In the genomic region with DNA sequence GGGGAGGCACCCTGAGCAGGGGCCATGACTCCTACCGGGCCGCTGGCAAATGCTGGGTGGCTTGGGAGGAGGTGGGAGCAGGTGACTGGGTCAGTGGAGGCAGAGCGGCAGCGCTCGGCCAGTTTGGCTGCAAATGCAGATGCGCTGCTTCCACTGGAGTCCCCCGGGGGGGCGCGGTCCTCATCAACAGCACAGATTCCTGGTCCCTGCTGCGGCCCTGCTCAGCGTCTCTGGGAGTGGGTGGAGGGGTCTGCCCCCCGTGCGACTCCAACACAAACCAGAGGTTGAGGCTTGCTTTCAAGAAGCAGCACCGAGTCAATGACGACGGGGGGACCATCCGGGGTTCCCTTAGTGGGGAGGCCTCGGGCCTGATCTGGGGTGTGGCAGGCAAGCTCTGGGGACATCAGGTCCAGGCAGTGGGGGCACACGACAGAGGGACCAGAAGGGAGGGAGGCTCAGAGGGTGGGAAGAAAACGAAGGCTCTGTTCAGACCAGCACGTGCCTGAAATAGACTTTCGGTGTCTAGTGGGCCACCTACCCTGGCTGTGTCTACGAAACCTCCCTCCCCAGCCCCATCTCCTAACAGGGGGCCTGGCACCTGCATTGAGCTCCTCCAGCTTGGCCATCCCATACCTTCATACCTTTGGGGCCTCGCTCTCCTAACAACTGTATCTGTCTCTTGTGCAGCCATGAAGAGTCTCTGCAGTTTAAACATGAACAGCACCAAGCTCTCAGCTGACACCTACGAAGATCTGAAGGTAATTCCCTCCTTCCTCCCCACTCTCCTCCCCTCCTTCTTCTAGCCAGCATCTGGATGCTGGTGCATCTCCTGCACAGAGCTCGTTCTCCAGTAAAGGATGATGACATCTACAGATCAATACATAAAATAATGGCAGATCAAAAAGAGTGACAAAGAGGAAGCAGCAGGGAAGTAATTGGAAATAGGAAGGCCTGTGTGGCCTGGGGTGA, we compare ENCODE assay signal across 16 cellular contexts.
DNase-seq lines count a peak whose midpoint lies in the region; ATAC-seq, FAIRE-seq and TF ChIP-seq lines count a peak whose summit lies in the region.
"Had no signal": no experiment of that assay in that cellular context is flagged by ENCODE, and none has a peak within 500 bp of the region (broad histone marks: within the 10 kb centered on the region; RNA-seq: fewer than 3 reads in every experiment).

No MANE protein-coding gene starts in this region.

- in situ Hi-C loops in GM23248 (cut with MboI) (no loop called here), HepG2 (cut with HindIII; ENCODE audit: extremely low pct_ligation_motif_present, low pct_unique_long_range_greater_than_20kb) (no loop called here)

- peaks cover 2% of the 10 kb centered on the region for H3K4me1 Mint-ChIP-seq in activated CD4-positive, alpha-beta memory T cell treated with anti-CD3 and anti-CD28 coated beads for 36 hours (ENCODE audit: low read depth)
- H3K4me1 Mint-ChIP-seq: activated CD4-positive, alpha-beta T cell treated with anti-CD3 and anti-CD28 coated beads, Interleukin-2, amount 10 ng/mL, durations not matched to agents 7 days and 5 days; B cell had no signal

- no peaks in the 10 kb centered on the region for H3K9me2 ChIP-seq in GM23248 (ENCODE audit: insufficient read depth)

- H3K4me3 ChIP-seq in GM23248 (no peak overlapping the region), HepG2 (replicated peaks in 1 of 3; ENCODE audit: insufficient read depth in 1 of 3, low read depth in 2 of 3, low read length in 3 of 3) (no peak overlapping the region), sigmoid colon (no peak overlapping the region)
- H3K4me3 ChIP-seq: GM23338, prostate gland, tibial artery had no signal

- TF ChIP-seq CTCF in HepG2 (CRISPR knock-in tag; IDR thresholded peaks at IDR 0.05) (no peak), sigmoid colon (IDR thresholded peaks at IDR 0.05) (no peak)

- H4K20me1 ChIP-seq in GM23248 (ENCODE audit: insufficient read depth) (no peaks in the 10 kb centered on the region), HepG2 (ENCODE audit: insufficient read depth, low read length) (peaks cover under 1% of the 10 kb centered on the region; the same call in 1 of the 2 replicates)

- peaks cover 9% of the 10 kb centered on the region; the same call in 1 of the 2 replicates for H3K36me3 ChIP-seq in GM23248 (ENCODE audit: low read depth)
- H3K36me3 ChIP-seq in HepG2 (replicated peaks in 1 of 2; ENCODE audit: control insufficient read depth in 1 of 2, insufficient read depth in 2 of 2, low read length in 2 of 2): peaks cover 57 to 73% of the 10 kb centered on the region in 2 experiments
- H3K36me3 ChIP-seq in sigmoid colon: peaks cover 4 to 58% (median 26%) of the 10 kb centered on the region in 4 donors

- H3K4me3 Mint-ChIP-seq in activated CD4-positive, alpha-beta memory T cell treated with anti-CD3 and anti-CD28 coated beads for 36 hours: no peak overlapping the region
- H3K4me3 Mint-ChIP-seq: activated CD4-positive, alpha-beta T cell treated with anti-CD3 and anti-CD28 coated beads, Interleukin-2, amount 10 ng/mL, durations not matched to agents 7 days and 5 days; B cell; dendritic cell treated with granulocyte-macrophage colony-stimulating factor and Interleukin-4, amounts not matched to agents 40 ng/mL and 50 ng/mL, for 4 days; GM23338 had no signal

- BruUV-seq in HepG2 (replicated peaks; lab: Mats Ljungman, UMichigan): no TSS peak

- 89 to 90% methylated on average over 23 to 26 of the region's 26 CpGs for WGBS in GM23248 (ENCODE audit: low coverage in 1 of 2, low lambda C conversion rate in 2 of 2, missing lambda C conversion rate in 2 of 2), 2 experiments
- WGBS in HepG2 (ENCODE audit: low lambda C conversion rate): 97% methylated on average over 25 of the region's 26 CpGs
- WGBS in sigmoid colon, 2 donors: 91 to 93% methylated on average over 26 of the region's 26 CpGs

- H3K9me3 Mint-ChIP-seq in activated CD4-positive, alpha-beta memory T cell treated with anti-CD3 and anti-CD28 coated beads for 36 hours: no peaks in the 10 kb centered on the region
- H3K9me3 Mint-ChIP-seq: activated CD4-positive, alpha-beta T cell treated with anti-CD3 and anti-CD28 coated beads, Interleukin-2, amount 10 ng/mL, durations not matched to agents 7 days and 5 days; dendritic cell treated with granulocyte-macrophage colony-stimulating factor and Interleukin-4, amounts not matched to agents 40 ng/mL and 50 ng/mL, for 4 days; GM23338 had no signal

- ATAC-seq in HepG2 (no peak), HG02852 (IDR thresholded peaks at IDR 0.05; ENCODE audit: unreplicated experiment) (no peak), GM19463 (IDR thresholded peaks at IDR 0.05; ENCODE audit: unreplicated experiment) (no peak)
- ATAC-seq: GM23338 had no signal

- peak overlapping the region; percentile 13 for H3K27ac Mint-ChIP-seq in activated CD4-positive, alpha-beta memory T cell treated with anti-CD3 and anti-CD28 coated beads for 36 hours
- H3K27ac Mint-ChIP-seq: activated CD4-positive, alpha-beta T cell treated with anti-CD3 and anti-CD28 coated beads, Interleukin-2, amount 10 ng/mL, durations not matched to agents 7 days and 5 days; B cell; dendritic cell treated with granulocyte-macrophage colony-stimulating factor and Interleukin-4, amounts not matched to agents 40 ng/mL and 50 ng/mL, for 4 days; GM23338 had no signal

- H2AFZ ChIP-seq in GM23248 (no peak overlapping the region), HepG2 (ENCODE audit: low read length) (no peak overlapping the region)
- H2AFZ ChIP-seq: GM23338 had no signal

- H3K27me3 Mint-ChIP-seq in activated CD4-positive, alpha-beta memory T cell treated with anti-CD3 and anti-CD28 coated beads for 36 hours: no peaks in the 10 kb centered on the region
- H3K27me3 Mint-ChIP-seq: activated CD4-positive, alpha-beta T cell treated with anti-CD3 and anti-CD28 coated beads, Interleukin-2, amount 10 ng/mL, durations not matched to agents 7 days and 5 days; B cell; dendritic cell treated with granulocyte-macrophage colony-stimulating factor and Interleukin-4, amounts not matched to agents 40 ng/mL and 50 ng/mL, for 4 days had no signal

- intact Hi-C loops in activated CD4-positive, alpha-beta memory T cell treated with anti-CD3 and anti-CD28 coated beads for 36 hours (cut with micrococcal nuclease): no loop called here
- intact Hi-C loops in HepG2 (cut with micrococcal nuclease; ENCODE audit: unreplicated experiment) (no loop called here), sigmoid colon (cut with DNase I) (loop anchor here (5.0 kb wide), 1 partner anchor 264 kb away; the partner anchor contains the start of gene CMIP)

- TF ChIP-seq EP300 in HepG2 (IDR thresholded peaks at IDR 0.05; ENCODE audit: low read depth in 2 of 2, low read length in 2 of 2): no peak
- TF ChIP-seq EP300 in HepG2 (CRISPR knock-in tag; IDR thresholded peaks at IDR 0.05; ENCODE audit: borderline replicate concordance): no peak
- TF ChIP-seq EP300 in sigmoid colon (IDR thresholded peaks at IDR 0.05): no peak

- 0 out of 4 replicates have a peak, but pooled peaks of 1 of the 2 experiments have one; percentile 18 for TF ChIP-seq POLR2A in HepG2 (IDR thresholded peaks at IDR 0.05; ENCODE audit: insufficient read depth in 1 of 2, low read depth in 2 of 2, low read length in 2 of 2)
- TF ChIP-seq POLR2A in sigmoid colon (IDR thresholded peaks at IDR 0.05): no peak

- H3F3A ChIP-seq in GM23248 (ENCODE audit: insufficient read depth): peaks cover 15% of the 10 kb centered on the region; the same call in 1 of the 2 replicates

- H3K27ac ChIP-seq in GM23248 (0 out of 2 replicates have a peak overlapping the region, but pooled peaks have one; percentile 28), HepG2 (ENCODE audit: extremely low read length, insufficient read depth, low read length) (no peak overlapping the region), sigmoid colon (peak overlapping the region in 3 of 4 donors; percentile 74 to 87 (median 86))
- H3K27ac ChIP-seq: tibial artery had no signal

- no peak for FAIRE-seq in HepG2 (lab: Jason Lieb, UNC)

- no peaks in the 10 kb centered on the region for H3K79me2 ChIP-seq in GM23248 (ENCODE audit: insufficient read depth)
- no peaks in the 10 kb centered on the region for H3K79me2 ChIP-seq in HepG2 (ENCODE audit: insufficient read depth, low read length)

- H3K9me3 ChIP-seq in GM23248 (ENCODE audit: low read depth) (no peaks in the 10 kb centered on the region), HepG2 (ENCODE audit: low read length) (no peaks in the 10 kb centered on the region), sigmoid colon (no peaks in the 10 kb centered on the region)
- H3K9me3 ChIP-seq: prostate gland, tibial artery had no signal

- no peak overlapping the region for H3K9ac ChIP-seq in GM23248
- no peak overlapping the region for H3K9ac ChIP-seq in HepG2 (ENCODE audit: insufficient read depth, low read depth, low read length)

- H3K4me2 ChIP-seq in GM23248 (ENCODE audit: unreplicated experiment): no peak overlapping the region
- no peak overlapping the region for H3K4me2 ChIP-seq in HepG2 (ENCODE audit: low read depth, low read length)
- H3K4me2 ChIP-seq: GM23338 had no signal

- DNase-seq in GM23248: no peak
- DNase-seq in activated CD4-positive, alpha-beta memory T cell treated with anti-CD3 and anti-CD28 coated beads for 36 hours: no peak
- DNase-seq in HepG2 (ENCODE audit: low spot score): no peak
- DNase-seq in sigmoid colon: no peak
- DNase-seq in NCI-H748 treated with DMSO at 0.1 percent for 48 hours (lab: John Stamatoyannopoulos, UW): no peak
- no peak for DNase-seq in DMS53 (lab: John Stamatoyannopoulos, UW)
- DNase-seq: activated CD4-positive, alpha-beta T cell treated with anti-CD3 and anti-CD28 coated beads, Interleukin-2, amount 10 ng/mL, durations not matched to agents 7 days and 5 days; NCI-H2081 treated with DMSO at 0.1 percent for 48 hours; T1000; tibial artery had no signal

- POLR2A ChIA-PET in activated CD4-positive, alpha-beta memory T cell treated with anti-CD3 and anti-CD28 coated beads for 36 hours (lab: Charles Lee): no interaction called here
- POLR2A ChIA-PET in HepG2 (lab: Yijun Ruan, JAX): no interaction called here

- H3K4me1 ChIP-seq in GM23248 (ENCODE audit: insufficient read depth): peaks cover 18% of the 10 kb centered on the region
- H3K4me1 ChIP-seq in HepG2 (ENCODE audit: insufficient read depth, low read length): no peaks in the 10 kb centered on the region
- peaks cover 2 to 53% (median 52%) of the 10 kb centered on the region in 4 donors for H3K4me1 ChIP-seq in sigmoid colon

- no peak for TF ChIP-seq RAD21 in HepG2 (CRISPR knock-in tag; IDR thresholded peaks at IDR 0.05)

- H3K27me3 ChIP-seq in GM23248 (replicated peaks; ENCODE audit: insufficient read depth): no peaks in the 10 kb centered on the region
- no peaks in the 10 kb centered on the region for H3K27me3 ChIP-seq in HepG2 (ENCODE audit: control insufficient read depth in 1 of 2, insufficient read depth in 2 of 2, low read length in 2 of 2)
- no peaks in the 10 kb centered on the region for H3K27me3 ChIP-seq in sigmoid colon
- H3K27me3 ChIP-seq: tibial artery had no signal

- peaks cover 16% of the 10 kb centered on the region for H3K36me3 Mint-ChIP-seq in activated CD4-positive, alpha-beta memory T cell treated with anti-CD3 and anti-CD28 coated beads for 36 hours

- CTCF ChIA-PET in activated CD4-positive, alpha-beta memory T cell treated with anti-CD3 and anti-CD28 coated beads for 36 hours (lab: Charles Lee): interaction anchor here (1.4 kb wide), 1 partner anchor 84 kb away, joined by 3 read pairs; no protein-coding TSS in a partner anchor
- CTCF ChIA-PET in HepG2 (lab: Yijun Ruan, JAX; ENCODE audit: low intra/inter-chr PET ratio, low total read pairs): no interaction called here
